ENCODE assay signal across 8 cellular contexts in genomic region chr18:59084286-59084779, GRCh38.
A peak's percentile ranks its signal among the peaks of the same experiment; 100 is the strongest.
DNase-seq lines count a peak whose midpoint lies in the region; ATAC-seq lines count a peak whose summit lies in the region.

No MANE protein-coding gene starts in this region.

- DNase-seq in DMS53 (lab: John Stamatoyannopoulos, UW) (peak; percentile 100), NCI-H2227 treated with DMSO at 0.1 percent for 48 hours (lab: John Stamatoyannopoulos, UW) (peak; percentile 89), cerebellar cortex (ENCODE audit: low spot score) (peak; percentile 87), kidney tubule cell (ENCODE audit: low spot score) (peak; percentile 85)
- peak; percentile 71 for DNase-seq in stimulated activated CD4-positive, alpha-beta T cell treated with anti-CD3 and anti-CD28 coated beads, Interleukin-4, amount 100 ng/mL, for 1 hour

- peak; percentile 54 for ATAC-seq in HG02981 (IDR thresholded peaks at IDR 0.05; ENCODE audit: unreplicated experiment)
- peak; percentile 45 to 73 for ATAC-seq in activated CD4-positive, CD25-positive, alpha-beta regulatory T cell treated with anti-CD3 and anti-CD28 coated beads, Interleukin-2, amount 50 U/mL, for 24 hours
- ATAC-seq in GM18517 (IDR thresholded peaks at IDR 0.05; ENCODE audit: unreplicated experiment) = no peak
